ENCODE assay signal across 1 cellular context in genomic region chr7:100093925-100094486, GRCh38.
TF ChIP-seq lines count a peak whose summit lies in the region.

No MANE protein-coding gene starts in this region.

TF ChIP-seq in GM12878, 131 proteins besides CTCF, POLR2A, EP300 and RAD21:
- no peak for TF ChIP-seq LARP7 (IDR thresholded peaks at IDR 0.05)
- TF ChIP-seq SMC3 (IDR thresholded peaks at IDR 0.05; ENCODE audit: borderline replicate concordance, low read length) = no peak
- peak; percentile 62; the same call in 1 of the 2 replicates for TF ChIP-seq POLR2AphosphoS5 (IDR thresholded peaks at IDR 0.05; ENCODE audit: low read length)
- TF ChIP-seq ATF7 (IDR thresholded peaks at IDR 0.05; ENCODE audit: low read depth) = no peak
